ENCODE assay signal across 37 cellular contexts in genomic region chr13:75073791-75074190, GRCh38.
"Had no signal": no experiment of that assay in that cellular context is flagged by ENCODE, and none has a peak within 500 bp of the region (broad histone marks: within the 10 kb centered on the region; RNA-seq: fewer than 3 reads in every experiment).

No MANE protein-coding gene starts in this region.

- H2AFZ ChIP-seq: PC-9 had no signal

- DNase-seq: activated CD4-positive, alpha-beta memory T cell treated with anti-CD3 and anti-CD28 coated beads, Interleukin-2, amount 10 ng/mL, durations not matched to agents 7 days and 5 days; activated CD4-positive, alpha-beta T cell treated with anti-CD3 and anti-CD28 coated beads for 1 hour; activated CD4-positive, alpha-beta T cell treated with anti-CD3 and anti-CD28 coated beads for 48 hours; activated CD4-positive, CD25-positive, alpha-beta regulatory T cell; activated CD8-positive, alpha-beta memory T cell treated with anti-CD3 and anti-CD28 coated beads for 24 hours; activated CD8-positive, alpha-beta memory T cell treated with anti-CD3 and anti-CD28 coated beads, Interleukin-2, amount 10 ng/mL, durations not matched to agents 7 days and 5 days; activated CD8-positive, alpha-beta memory T cell treated with anti-CD3 and anti-CD28 coated beads, Interleukin-2, amount 50 U/mL, for 48 hours; activated effector memory CD4-positive, alpha-beta T cell treated with anti-CD3 and anti-CD28 coated beads, Interleukin-2, amount 50 U/mL, for 16 hours; activated naive CD4-positive, alpha-beta T cell; activated naive CD4-positive, alpha-beta T cell treated with anti-CD3 and anti-CD28 coated beads, Interleukin-2, amount 50 U/mL, for 16 hours; activated naive CD8-positive, alpha-beta T cell treated with anti-CD3 and anti-CD28 coated beads for 36 hours; activated T-cell treated with anti-CD3 and anti-CD28 coated beads, Interleukin-2, amount 50 U/mL, for 72 hours; amniotic stem cell; aorta; brain microvascular endothelial cell; central memory CD4-positive, alpha-beta T cell; Kasumi-1; KG1; MM.1S; MV-4-11; NCI-H1092; NCI-H1436 treated with DMSO at 0.1 percent for 48 hours; NCI-H187; NCI-H2029 treated with DMSO at 0.1 percent for 48 hours; NCI-H2107; NCI-H2171; NCI-H510A; NCI-H69; NK-92 treated with Interleukin-12 subunit alpha and Interleukin-12 subunit beta, amount 100 ng/mL, for 24 hours; PC-9; SIG-M5; SW 1271; T-helper 1 cell; T-helper 2 cell; T-helper 9 cell; WERI-Rb-1 had no signal

- H3K36me3 ChIP-seq: brain microvascular endothelial cell, WERI-Rb-1 had no signal

- H3K27ac ChIP-seq: brain microvascular endothelial cell, PC-9, RWPE1, WERI-Rb-1 had no signal

- H3K27me3 ChIP-seq: brain microvascular endothelial cell had no signal

- H3K4me3 ChIP-seq: PC-9 had no signal

- H3K4me2 ChIP-seq: PC-9 had no signal
